Comparison of ENCODE assay signal across 8 cellular contexts in the genomic region with DNA sequence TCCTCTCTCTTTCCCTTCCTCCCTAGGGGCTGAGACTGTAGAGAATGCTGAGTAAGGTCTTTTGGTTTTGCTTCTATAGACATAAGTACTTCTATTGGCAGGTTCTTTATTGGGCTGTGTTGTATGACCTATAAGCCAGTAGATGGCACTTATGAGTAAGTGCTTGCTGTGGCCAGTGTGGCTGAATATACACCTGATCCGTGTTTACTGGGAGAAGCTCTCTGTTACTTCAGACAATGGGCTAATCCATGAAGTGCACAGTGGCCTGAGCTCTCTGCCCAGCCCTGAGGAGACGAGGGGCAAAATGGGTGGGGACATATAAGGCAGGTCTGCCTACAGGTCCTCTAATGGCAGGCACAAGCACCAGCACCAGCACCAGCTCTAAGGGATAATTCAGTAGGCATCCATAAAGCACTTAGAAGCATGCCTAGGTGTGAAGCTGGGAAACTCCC.
DNase-seq lines count a peak whose midpoint lies in the region; ATAC-seq and TF ChIP-seq lines count a peak whose summit lies in the region.

No MANE protein-coding gene starts in this region.

- H3K4me3 ChIP-seq in BE2C (ENCODE audit: low read depth, low read length): no peak overlapping the region
- no peak overlapping the region for H3K4me3 ChIP-seq in mammary epithelial cell (replicated peaks in 1 of 3; ENCODE audit: insufficient read depth in 1 of 3, low read depth in 2 of 3, low read length in 3 of 3)
- H3K4me3 ChIP-seq in mesendoderm (ENCODE audit: low read length): no peak overlapping the region
- no peak overlapping the region for H3K4me3 ChIP-seq in lower leg skin (ENCODE audit: low read depth, poor library complexity, severe bottlenecking)

- TF ChIP-seq POLR2A in lower leg skin (IDR thresholded peaks at IDR 0.05): no peak

- no peak overlapping the region for H3K23ac ChIP-seq in mesendoderm (ENCODE audit: low read length)

- 14% methylated on average over 1 of the region's 2 CpGs for WGBS in mammary epithelial cell (ENCODE audit: low coverage, missing lambda C conversion rate)
- WGBS in mesendoderm (ENCODE audit: extremely low coverage, insufficient coverage, low lambda C conversion rate): no CpG with 5 or more reads among the region's 2 CpGs
- WGBS in lower leg skin, 2 donors: 42 to 48% methylated on average over 2 of the region's 2 CpGs

- BruUV-seq in mammary epithelial cell (replicated peaks; lab: Mats Ljungman, UMichigan): no TSS peak

- intact Hi-C loops in mammary epithelial cell (cut with micrococcal nuclease) (loop anchor here (1.0 to 10.0 kb wide), 4 partner anchors 325 to 1059 kb away; no protein-coding TSS in a partner anchor), lower leg skin (cut with DNase I; ENCODE audit: low total_unique reads) (no loop called here)

- TF ChIP-seq CTCF in BE2C (IDR thresholded peaks at IDR 0.05; ENCODE audit: low read depth, low read length): peak; percentile 56
- peak; percentile 64 to 80 for TF ChIP-seq CTCF in mammary epithelial cell (conservative IDR thresholded peaks at IDR 0.05 in 1 of 2, IDR thresholded peaks at IDR 0.05 in 1 of 2; ENCODE audit: extremely low read depth in 1 of 2, insufficient read depth in 1 of 2, low read depth in 1 of 2, low read length in 2 of 2)
- no peak for TF ChIP-seq CTCF in lower leg skin (IDR thresholded peaks at IDR 0.05)

- CTCF ChIA-PET in mammary epithelial cell (lab: Charles Lee; ENCODE audit: low non-redundant PET): interaction anchor here (0.6 kb wide), 1 partner anchor 292 kb away, joined by 3 read pairs; no protein-coding TSS in a partner anchor

- H2AK5ac ChIP-seq in mesendoderm (ENCODE audit: low read length): no peak overlapping the region

- H3K4ac ChIP-seq in mesendoderm (ENCODE audit: low read depth, low read length): no peak overlapping the region

- H3K18ac ChIP-seq in mesendoderm (ENCODE audit: low read length): no peak overlapping the region

- H3K9ac ChIP-seq in mammary epithelial cell (ENCODE audit: insufficient read depth, low read length) (no peak overlapping the region), mesendoderm (ENCODE audit: low read length) (no peak overlapping the region)

- no peak overlapping the region for H2BK5ac ChIP-seq in mesendoderm (ENCODE audit: low read length)

- H2BK15ac ChIP-seq in mesendoderm (replicated peaks; ENCODE audit: low read depth): no peak overlapping the region

- no peak overlapping the region for H4K8ac ChIP-seq in mesendoderm (ENCODE audit: low read depth, low read length)

- H4K20me1 ChIP-seq in mammary epithelial cell (ENCODE audit: insufficient read depth, low read length): no peaks in the 10 kb centered on the region

- dilution Hi-C loops in mammary epithelial cell (cut with HindIII; ENCODE audit: low sequenced_read_pairs): no loop called here

- no peak overlapping the region for H2AFZ ChIP-seq in mammary epithelial cell (ENCODE audit: low read depth, low read length)

- ATAC-seq in GM18519 (IDR thresholded peaks at IDR 0.05; ENCODE audit: low FRiP score, unreplicated experiment) (peak; percentile 98), HG02973 (IDR thresholded peaks at IDR 0.05; ENCODE audit: unreplicated experiment) (peak; percentile 97)

- no peaks in the 10 kb centered on the region for H3K9me3 ChIP-seq in BE2C
- no peaks in the 10 kb centered on the region for H3K9me3 ChIP-seq in mammary epithelial cell (replicated peaks; ENCODE audit: insufficient read depth, low read length)

- no peaks in the 10 kb centered on the region for H3K79me1 ChIP-seq in mesendoderm (ENCODE audit: low read length)

- H4K5ac ChIP-seq in mesendoderm (ENCODE audit: low read length): no peak overlapping the region

- H3K56ac ChIP-seq in mesendoderm (ENCODE audit: low read length): no peak overlapping the region

- DNase-seq in BE2C (no peak), NCI-H226 (peak; percentile 23), mammary epithelial cell (peak; percentile 40), mesendoderm (peak; percentile 81), lower leg skin (ENCODE audit: low spot score in 2 of 2) (no peak), medulla oblongata (ENCODE audit: extremely low spot score) (no peak)

- no peaks in the 10 kb centered on the region for H3K27me3 ChIP-seq in BE2C
- H3K27me3 ChIP-seq in mammary epithelial cell (ENCODE audit: insufficient read depth, low read length): no peaks in the 10 kb centered on the region
- no peaks in the 10 kb centered on the region for H3K27me3 ChIP-seq in mesendoderm (ENCODE audit: insufficient read depth, low read length, poor library complexity)

- H3K27ac ChIP-seq in mammary epithelial cell (ENCODE audit: insufficient read depth, low read depth, low read length) (no peak overlapping the region), mesendoderm (ENCODE audit: low read depth, low read length) (no peak overlapping the region)

- H3K36me3 ChIP-seq in BE2C (no peaks in the 10 kb centered on the region), mammary epithelial cell (ENCODE audit: insufficient read depth, low read length) (no peaks in the 10 kb centered on the region), mesendoderm (ENCODE audit: control insufficient read depth, insufficient read depth, low read length) (no peaks in the 10 kb centered on the region)

- H3K4me1 ChIP-seq in BE2C (no peaks in the 10 kb centered on the region), mammary epithelial cell (ENCODE audit: insufficient read depth, low read length) (no peaks in the 10 kb centered on the region), mesendoderm (ENCODE audit: control insufficient read depth, low read depth, low read length) (no peaks in the 10 kb centered on the region)

- in situ Hi-C loops in mammary epithelial cell (cut with MboI; ENCODE audit: low sequenced_read_pairs in 2 of 2): no loop called here

- H3K4me2 ChIP-seq in mammary epithelial cell (ENCODE audit: insufficient read depth, low read depth, low read length) (no peak overlapping the region), mesendoderm (ENCODE audit: low read length) (no peak overlapping the region)

- H2BK120ac ChIP-seq in mesendoderm (ENCODE audit: low read depth, low read length): no peak overlapping the region

- H3K79me2 ChIP-seq in mammary epithelial cell (ENCODE audit: insufficient read depth, low read length): no peaks in the 10 kb centered on the region
- no peaks in the 10 kb centered on the region for H3K79me2 ChIP-seq in mesendoderm (ENCODE audit: control insufficient read depth, insufficient read depth, low read length)

Comparison
In these comparisons a context has a peak if more than half of its experiments do, and no peak if none do; other contexts are left out.
1. DNase-seq: peak in NCI-H226 (single experiment), mammary epithelial cell (single experiment) and mesendoderm (single experiment); none in BE2C (single experiment), lower leg skin (0 of 2) and medulla oblongata (single experiment).
2. CTCF ChIP-seq: peak in BE2C (single experiment) and mammary epithelial cell (2 of 2); none in lower leg skin (0 of 3).